In genomic region chr2:64049633-64050220, GRCh38 we compare ENCODE assay signal across 1 cellular context.
TF ChIP-seq lines count a peak whose summit lies in the region.

No MANE protein-coding gene starts in this region.

TF ChIP-seq in HepG2, 621 proteins besides CTCF, POLR2A, EP300 and RAD21 (continued from another document and continues in another):
- TF ChIP-seq GMEB2 (CRISPR knock-in tag; IDR thresholded peaks at IDR 0.05; ENCODE audit: low read depth) (no peak), MAF1 (CRISPR knock-in tag; IDR thresholded peaks at IDR 0.05; ENCODE audit: borderline replicate concordance) (no peak), NFIC (IDR thresholded peaks at IDR 0.05; ENCODE audit: low read length) (no peak), ZNF124 (CRISPR knock-in tag; IDR thresholded peaks at IDR 0.05) (0 out of 2 replicates have a peak, but pooled peaks have one; percentile 70), TAF1 (CRISPR knock-in tag; IDR thresholded peaks at IDR 0.05) (no peak), MAX (IDR thresholded peaks at IDR 0.05) (no peak), TBX2 (CRISPR knock-in tag; IDR thresholded peaks at IDR 0.05; ENCODE audit: borderline replicate concordance) (peak; percentile 62; the same call in 1 of the 2 replicates), SALL2 (CRISPR knock-in tag; IDR thresholded peaks at IDR 0.05) (0 out of 2 replicates have a peak, but pooled peaks have one; percentile 36), HDAC2 (CRISPR knock-in tag; IDR thresholded peaks at IDR 0.05) (no peak), ZNF816 (CRISPR knock-in tag; IDR thresholded peaks at IDR 0.05; ENCODE audit: borderline replicate concordance) (no peak), ZNF577 (CRISPR knock-in tag; IDR thresholded peaks at IDR 0.05; ENCODE audit: borderline replicate concordance, low read depth) (no peak), KLF9 (CRISPR knock-in tag; IDR thresholded peaks at IDR 0.05; ENCODE audit: low read depth) (no peak), ZNF235 (CRISPR knock-in tag; IDR thresholded peaks at IDR 0.05; ENCODE audit: borderline replicate concordance) (peak; percentile 77; the same call in 1 of the 2 replicates), MEIS1 (CRISPR knock-in tag; IDR thresholded peaks at IDR 0.05; ENCODE audit: borderline replicate concordance) (no peak), HCFC1 (IDR thresholded peaks at IDR 0.05; ENCODE audit: low read depth, low read length) (no peak), ZNF513 (CRISPR knock-in tag; conservative IDR thresholded peaks at IDR 0.05) (no peak), ZNF33B (CRISPR knock-in tag; IDR thresholded peaks at IDR 0.05) (no peak), HOXA3 (CRISPR knock-in tag; IDR thresholded peaks at IDR 0.05) (peak; percentile 51; the same call in 1 of the 2 replicates), ZFY (CRISPR knock-in tag; IDR thresholded peaks at IDR 0.05) (no peak), NAIF1 (CRISPR knock-in tag; IDR thresholded peaks at IDR 0.05; ENCODE audit: borderline replicate concordance) (no peak), ZSCAN20 (CRISPR knock-in tag; IDR thresholded peaks at IDR 0.05; ENCODE audit: borderline replicate concordance) (no peak), ZBTB39 (CRISPR knock-in tag; IDR thresholded peaks at IDR 0.05) (no peak), ONECUT2 (CRISPR knock-in tag; IDR thresholded peaks at IDR 0.05) (no peak), ZNF225 (CRISPR knock-in tag; IDR thresholded peaks at IDR 0.05) (no peak), MAZ (IDR thresholded peaks at IDR 0.05; ENCODE audit: borderline replicate concordance, low read depth, low read length) (no peak), MAZ (CRISPR knock-in tag; IDR thresholded peaks at IDR 0.05; ENCODE audit: low read depth) (no peak), ZNF44 (CRISPR knock-in tag; IDR thresholded peaks at IDR 0.05) (no peak), ISL2 (CRISPR knock-in tag; IDR thresholded peaks at IDR 0.05) (peak; percentile 46; the same call in 1 of the 2 replicates), SRSF1 (optimal IDR thresholded peaks at IDR 0.05; ENCODE audit: low read depth, low read length) (no peak), KDM3A (CRISPR knock-in tag; IDR thresholded peaks at IDR 0.05; ENCODE audit: low read depth) (0 out of 2 replicates have a peak, but pooled peaks have one; percentile 53), TOE1 (CRISPR knock-in tag; IDR thresholded peaks at IDR 0.05) (no peak), NFE2L2 (IDR thresholded peaks at IDR 0.05; ENCODE audit: low read length) (no peak), ZNF567 (CRISPR knock-in tag; IDR thresholded peaks at IDR 0.05; ENCODE audit: borderline replicate concordance) (peak; percentile 76; the same call in 1 of the 2 replicates), ZNF616 (CRISPR knock-in tag; IDR thresholded peaks at IDR 0.05; ENCODE audit: low read depth) (no peak), ZBTB8A (CRISPR knock-in tag; IDR thresholded peaks at IDR 0.05; ENCODE audit: borderline replicate concordance, low read depth) (no peak), ZNF296 (CRISPR knock-in tag; conservative IDR thresholded peaks at IDR 0.05) (no peak), MZF1 (CRISPR knock-in tag; IDR thresholded peaks at IDR 0.05; ENCODE audit: borderline replicate concordance) (no peak), KDM4B (CRISPR knock-in tag; IDR thresholded peaks at IDR 0.05) (peak; percentile 66; the same call in 1 of the 2 replicates), ZMYM4 (CRISPR knock-in tag; IDR thresholded peaks at IDR 0.05) (peak; percentile 32; the same call in 1 of the 2 replicates), MLX (CRISPR knock-in tag; IDR thresholded peaks at IDR 0.05) (no peak), DMAP1 (CRISPR knock-in tag; IDR thresholded peaks at IDR 0.05) (no peak), ZNF414 (CRISPR knock-in tag; IDR thresholded peaks at IDR 0.05) (no peak), HMGXB4 (CRISPR knock-in tag; IDR thresholded peaks at IDR 0.05; ENCODE audit: borderline replicate concordance in 1 of 2, low read depth in 1 of 2) (peak; percentile 18 to 64; a peak in 3 of 4 replicates), ZNF264 (CRISPR knock-in tag; IDR thresholded peaks at IDR 0.05) (no peak), RCOR2 (CRISPR knock-in tag; IDR thresholded peaks at IDR 0.05) (no peak), CBX5 (CRISPR knock-in tag; IDR thresholded peaks at IDR 0.05; ENCODE audit: borderline replicate concordance) (no peak), GLI4 (CRISPR knock-in tag; IDR thresholded peaks at IDR 0.05; ENCODE audit: borderline replicate concordance) (peak; percentile 88; the same call in 1 of the 2 replicates), GRHL1 (CRISPR knock-in tag; conservative IDR thresholded peaks at IDR 0.05) (no peak), TP53 (CRISPR knock-in tag; conservative IDR thresholded peaks at IDR 0.05) (0 out of 2 replicates have a peak, but pooled peaks have one; percentile 60), SAP130 (CRISPR knock-in tag; IDR thresholded peaks at IDR 0.05; ENCODE audit: low read depth) (peak; percentile 42; the same call in 1 of the 2 replicates), SMYD3 (CRISPR knock-in tag; IDR thresholded peaks at IDR 0.05) (no peak), NFKB2 (CRISPR knock-in tag; IDR thresholded peaks at IDR 0.05; ENCODE audit: borderline replicate concordance) (no peak), RFX1 (IDR thresholded peaks at IDR 0.05) (no peak), PAWR (CRISPR knock-in tag; IDR thresholded peaks at IDR 0.05; ENCODE audit: borderline replicate concordance) (no peak)
- TF ChIP-seq, protein P1, sequence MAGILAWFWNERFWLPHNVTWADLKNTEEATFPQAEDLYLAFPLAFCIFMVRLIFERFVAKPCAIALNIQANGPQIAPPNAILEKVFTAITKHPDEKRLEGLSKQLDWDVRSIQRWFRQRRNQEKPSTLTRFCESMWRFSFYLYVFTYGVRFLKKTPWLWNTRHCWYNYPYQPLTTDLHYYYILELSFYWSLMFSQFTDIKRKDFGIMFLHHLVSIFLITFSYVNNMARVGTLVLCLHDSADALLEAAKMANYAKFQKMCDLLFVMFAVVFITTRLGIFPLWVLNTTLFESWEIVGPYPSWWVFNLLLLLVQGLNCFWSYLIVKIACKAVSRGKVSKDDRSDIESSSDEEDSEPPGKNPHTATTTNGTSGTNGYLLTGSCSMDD (CRISPR knock-in tag; IDR thresholded peaks at IDR 0.05): no peak
- TF ChIP-seq, protein P2, sequence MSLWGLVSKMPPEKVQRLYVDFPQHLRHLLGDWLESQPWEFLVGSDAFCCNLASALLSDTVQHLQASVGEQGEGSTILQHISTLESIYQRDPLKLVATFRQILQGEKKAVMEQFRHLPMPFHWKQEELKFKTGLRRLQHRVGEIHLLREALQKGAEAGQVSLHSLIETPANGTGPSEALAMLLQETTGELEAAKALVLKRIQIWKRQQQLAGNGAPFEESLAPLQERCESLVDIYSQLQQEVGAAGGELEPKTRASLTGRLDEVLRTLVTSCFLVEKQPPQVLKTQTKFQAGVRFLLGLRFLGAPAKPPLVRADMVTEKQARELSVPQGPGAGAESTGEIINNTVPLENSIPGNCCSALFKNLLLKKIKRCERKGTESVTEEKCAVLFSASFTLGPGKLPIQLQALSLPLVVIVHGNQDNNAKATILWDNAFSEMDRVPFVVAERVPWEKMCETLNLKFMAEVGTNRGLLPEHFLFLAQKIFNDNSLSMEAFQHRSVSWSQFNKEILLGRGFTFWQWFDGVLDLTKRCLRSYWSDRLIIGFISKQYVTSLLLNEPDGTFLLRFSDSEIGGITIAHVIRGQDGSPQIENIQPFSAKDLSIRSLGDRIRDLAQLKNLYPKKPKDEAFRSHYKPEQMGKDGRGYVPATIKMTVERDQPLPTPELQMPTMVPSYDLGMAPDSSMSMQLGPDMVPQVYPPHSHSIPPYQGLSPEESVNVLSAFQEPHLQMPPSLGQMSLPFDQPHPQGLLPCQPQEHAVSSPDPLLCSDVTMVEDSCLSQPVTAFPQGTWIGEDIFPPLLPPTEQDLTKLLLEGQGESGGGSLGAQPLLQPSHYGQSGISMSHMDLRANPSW (CRISPR knock-in tag; IDR thresholded peaks at IDR 0.05; ENCODE audit: borderline replicate concordance): no peak
- TF ChIP-seq, protein P3, sequence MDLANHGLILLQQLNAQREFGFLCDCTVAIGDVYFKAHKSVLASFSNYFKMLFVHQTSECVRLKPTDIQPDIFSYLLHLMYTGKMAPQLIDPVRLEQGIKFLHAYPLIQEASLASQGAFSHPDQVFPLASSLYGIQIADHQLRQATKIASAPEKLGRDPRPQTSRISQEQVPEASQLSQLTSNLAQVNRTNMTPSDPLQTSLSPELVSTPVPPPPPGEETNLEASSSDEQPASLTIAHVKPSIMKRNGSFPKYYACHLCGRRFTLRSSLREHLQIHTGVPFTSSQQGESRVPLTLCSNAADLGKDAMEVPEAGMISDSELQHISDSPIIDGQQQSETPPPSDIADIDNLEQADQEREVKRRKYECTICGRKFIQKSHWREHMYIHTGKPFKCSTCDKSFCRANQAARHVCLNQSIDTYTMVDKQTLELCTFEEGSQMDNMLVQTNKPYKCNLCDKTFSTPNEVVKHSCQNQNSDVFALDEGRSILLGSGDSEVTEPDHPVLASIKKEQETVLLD (CRISPR knock-in tag; IDR thresholded peaks at IDR 0.05; ENCODE audit: low read depth): no peak
